Comparison of ENCODE assay signal across 41 cellular contexts in the genomic region with DNA sequence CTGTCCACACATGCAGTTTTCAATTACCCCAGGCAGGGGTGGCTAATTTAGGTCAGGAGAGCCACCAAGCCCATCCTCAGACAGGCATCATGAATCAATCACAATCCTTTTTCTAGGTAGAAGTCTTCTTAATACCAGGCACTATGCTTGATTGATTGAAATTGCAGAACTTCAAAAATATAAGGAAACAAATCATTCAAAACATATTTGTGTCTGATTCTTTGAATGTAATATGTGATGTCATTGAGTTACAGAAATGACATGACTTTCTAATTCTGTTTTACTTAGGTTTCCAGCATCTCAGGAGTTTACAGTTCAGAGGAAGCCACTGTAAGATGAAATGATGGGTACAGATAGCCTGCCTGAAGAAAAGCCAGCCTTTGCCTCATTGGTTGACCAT. TPM values are rescaled to one million over a fixed set of nuclear protein-coding genes. Genes with fewer than 3 reads are reported as not detected.
"Had no signal": no experiment of that assay in that cellular context is flagged by ENCODE, and none has a peak within 500 bp of the region (broad histone marks: within the 10 kb centered on the region; RNA-seq: fewer than 3 reads in every experiment).

No MANE protein-coding gene starts in this region.

- H3K4me3 ChIP-seq: adrenal gland, ascending aorta, body of pancreas, breast epithelium, cardiac muscle cell had no signal

- H3K9me3 ChIP-seq: adrenal gland, ascending aorta, body of pancreas, breast epithelium had no signal

- H3K36me3 Mint-ChIP-seq: activated naive CD4-positive, alpha-beta T cell treated with anti-CD3 and anti-CD28 coated beads, Interleukin-2, amount 10 ng/mL, durations not matched to agents 7 days and 5 days; activated naive CD8-positive, alpha-beta T cell; activated naive CD8-positive, alpha-beta T cell treated with anti-CD3 and anti-CD28 coated beads for 36 hours; activated naive CD8-positive, alpha-beta T cell treated with anti-CD3 and anti-CD28 coated beads, Interleukin-2, amount 10 ng/mL, durations not matched to agents 7 days and 5 days had no signal

- H3K9me3 Mint-ChIP-seq: activated naive CD4-positive, alpha-beta T cell treated with anti-CD3 and anti-CD28 coated beads for 36 hours; activated naive CD4-positive, alpha-beta T cell treated with anti-CD3 and anti-CD28 coated beads, Interleukin-2, amount 10 ng/mL, durations not matched to agents 7 days and 5 days; activated naive CD4-positive, alpha-beta T cell treated with anti-CD3 and anti-CD28 coated beads, Interleukin-2, amount 50 U/mL, for 24 hours; activated naive CD4-positive, alpha-beta T cell treated with anti-CD3 and anti-CD28 coated beads, Interleukin-2, amount 50 U/mL, for 72 hours; activated naive CD8-positive, alpha-beta T cell treated with anti-CD3 and anti-CD28 coated beads for 36 hours; activated naive CD8-positive, alpha-beta T cell treated with anti-CD3 and anti-CD28 coated beads, Interleukin-2, amount 10 ng/mL, durations not matched to agents 7 days and 5 days; activated naive CD8-positive, alpha-beta T cell treated with anti-CD3 and anti-CD28 coated beads, Interleukin-2, amount 50 U/mL, for 24 hours; activated T-cell treated with anti-CD3 and anti-CD28 coated beads, Interleukin-2, amount 50 U/mL, for 24 hours; activated T-cell treated with anti-CD3 and anti-CD28 coated beads, Interleukin-2, amount 50 U/mL, for 4 hours; activated T-cell treated with anti-CD3 and anti-CD28 coated beads, Interleukin-2, amount 50 U/mL, for 72 hours; activated T-helper 1 cell treated with anti-CD3 and anti-CD28 coated beads, Interleukin-12 subunit alpha, Interleukin-12 subunit beta, Interleukin-2, Interleukin-4 antibody, amounts not matched to agents 30 ng/mL and 10 ng/mL and 1 ng/mL, durations not matched to agents 14 hours and 24 hours and 36 hours; activated T-helper 17 cell treated with anti-CD3 and anti-CD28 coated beads, Interleukin-2, amount 50 U/mL, for 72 hours; activated T-helper 2 cell treated with anti-CD3 and anti-CD28 coated beads, Interferon-gamma antibody, Interleukin-2, Interleukin-4, amounts not matched to agents 10 μg/mL and 5 μg/mL and 100 μg/mL, durations not matched to agents 14 hours and 24 hours and 36 hours; brain; central memory CD8-positive, alpha-beta T cell had no signal

- H3K4me1 Mint-ChIP-seq: activated naive CD4-positive, alpha-beta T cell treated with anti-CD3 and anti-CD28 coated beads, Interleukin-2, amount 10 ng/mL, durations not matched to agents 7 days and 5 days; activated naive CD4-positive, alpha-beta T cell treated with anti-CD3 and anti-CD28 coated beads, Interleukin-2, amount 50 U/mL, for 24 hours; activated naive CD8-positive, alpha-beta T cell treated with anti-CD3 and anti-CD28 coated beads for 36 hours; activated naive CD8-positive, alpha-beta T cell treated with anti-CD3 and anti-CD28 coated beads, Interleukin-2, amount 10 ng/mL, durations not matched to agents 7 days and 5 days; activated naive CD8-positive, alpha-beta T cell treated with anti-CD3 and anti-CD28 coated beads, Interleukin-2, amount 50 U/mL, for 24 hours; activated T-helper 17 cell treated with anti-CD3 and anti-CD28 coated beads, Interleukin-2, amount 50 U/mL, for 72 hours; brain; central memory CD8-positive, alpha-beta T cell had no signal

- H3K27ac ChIP-seq: adrenal gland, ascending aorta, body of pancreas, brain microvascular endothelial cell, breast epithelium, cardiac muscle cell had no signal

- H3K4me1 ChIP-seq: adrenal gland, ascending aorta, body of pancreas, breast epithelium had no signal

- H3K27me3 ChIP-seq: adrenal gland, ascending aorta, body of pancreas, brain microvascular endothelial cell, breast epithelium, cardiac muscle cell had no signal

- H3K36me3 ChIP-seq: adrenal gland, ascending aorta, brain microvascular endothelial cell, breast epithelium had no signal

- H3K4me3 Mint-ChIP-seq: activated naive CD4-positive, alpha-beta T cell treated with anti-CD3 and anti-CD28 coated beads for 36 hours; activated naive CD4-positive, alpha-beta T cell treated with anti-CD3 and anti-CD28 coated beads, Interleukin-2, amount 10 ng/mL, durations not matched to agents 7 days and 5 days; activated naive CD4-positive, alpha-beta T cell treated with anti-CD3 and anti-CD28 coated beads, Interleukin-2, amount 50 U/mL, for 24 hours; activated naive CD8-positive, alpha-beta T cell; activated naive CD8-positive, alpha-beta T cell treated with anti-CD3 and anti-CD28 coated beads for 36 hours; activated naive CD8-positive, alpha-beta T cell treated with anti-CD3 and anti-CD28 coated beads, Interleukin-2, amount 10 ng/mL, durations not matched to agents 7 days and 5 days; activated naive CD8-positive, alpha-beta T cell treated with anti-CD3 and anti-CD28 coated beads, Interleukin-2, amount 50 U/mL, for 24 hours; activated T-cell treated with anti-CD3 and anti-CD28 coated beads, Interleukin-2, amount 50 U/mL, for 24 hours; activated T-cell treated with anti-CD3 and anti-CD28 coated beads, Interleukin-2, amount 50 U/mL, for 4 hours; activated T-cell treated with anti-CD3 and anti-CD28 coated beads, Interleukin-2, amount 50 U/mL, for 72 hours; activated T-helper 1 cell treated with anti-CD3 and anti-CD28 coated beads, Interleukin-12 subunit alpha, Interleukin-12 subunit beta, Interleukin-2, Interleukin-4 antibody, amounts not matched to agents 30 ng/mL and 10 ng/mL and 1 ng/mL, durations not matched to agents 14 hours and 24 hours and 36 hours; activated T-helper 17 cell treated with anti-CD3 and anti-CD28 coated beads, Interleukin-2, amount 50 U/mL, for 72 hours; brain; central memory CD8-positive, alpha-beta T cell had no signal

- DNase-seq: activated effector memory CD4-positive, alpha-beta T cell treated with anti-CD3 and anti-CD28 coated beads, Interleukin-2, amount 50 U/mL, for 16 hours; activated effector memory CD4-positive, alpha-beta T cell treated with Interleukin-2 at 50 U/mL for 16 hours; activated gamma-delta T cell; activated gamma-delta T cell treated with Interleukin-2 at 50 U/mL for 16 hours; activated naive CD4-positive, alpha-beta T cell; activated naive CD4-positive, alpha-beta T cell treated with anti-CD3 and anti-CD28 coated beads for 36 hours; activated naive CD4-positive, alpha-beta T cell treated with anti-CD3 and anti-CD28 coated beads, Interleukin-2, amount 10 ng/mL, durations not matched to agents 7 days and 5 days; activated naive CD4-positive, alpha-beta T cell treated with anti-CD3 and anti-CD28 coated beads, Interleukin-2, amount 50 U/mL, for 16 hours; activated naive CD4-positive, alpha-beta T cell treated with Interleukin-2 at 50 U/mL for 16 hours; activated naive CD8-positive, alpha-beta T cell treated with anti-CD3 and anti-CD28 coated beads for 36 hours; activated naive CD8-positive, alpha-beta T cell treated with anti-CD3 and anti-CD28 coated beads, Interleukin-2, amount 10 ng/mL, durations not matched to agents 7 days and 5 days; activated naive CD8-positive, alpha-beta T cell treated with anti-CD3 and anti-CD28 coated beads, Interleukin-2, amount 50 U/mL, for 24 hours; activated T-cell treated with anti-CD3 and anti-CD28 coated beads, Interleukin-2, amount 50 U/mL, for 1 hour; activated T-cell treated with anti-CD3 and anti-CD28 coated beads, Interleukin-2, amount 50 U/mL, for 24 hours; activated T-cell treated with anti-CD3 and anti-CD28 coated beads, Interleukin-2, amount 50 U/mL, for 4 hours; activated T-cell treated with anti-CD3 and anti-CD28 coated beads, Interleukin-2, amount 50 U/mL, for 48 hours; activated T-cell treated with anti-CD3 and anti-CD28 coated beads, Interleukin-2, amount 50 U/mL, for 72 hours; adrenal gland; amniotic stem cell; amygdala; anterior cingulate cortex; aorta; body of pancreas; brain microvascular endothelial cell; caudate nucleus; central memory CD4-positive, alpha-beta T cell; cerebellar nuclear complex had no signal

- H3K27me3 Mint-ChIP-seq: brain had no signal

- H3K27ac Mint-ChIP-seq: activated naive CD4-positive, alpha-beta T cell treated with anti-CD3 and anti-CD28 coated beads for 36 hours; activated naive CD4-positive, alpha-beta T cell treated with anti-CD3 and anti-CD28 coated beads, Interleukin-2, amount 10 ng/mL, durations not matched to agents 7 days and 5 days; activated naive CD4-positive, alpha-beta T cell treated with anti-CD3 and anti-CD28 coated beads, Interleukin-2, amount 50 U/mL, for 24 hours; activated naive CD4-positive, alpha-beta T cell treated with anti-CD3 and anti-CD28 coated beads, Interleukin-2, amount 50 U/mL, for 72 hours; activated naive CD8-positive, alpha-beta T cell; activated naive CD8-positive, alpha-beta T cell treated with anti-CD3 and anti-CD28 coated beads for 36 hours; activated naive CD8-positive, alpha-beta T cell treated with anti-CD3 and anti-CD28 coated beads, Interleukin-2, amount 10 ng/mL, durations not matched to agents 7 days and 5 days; activated naive CD8-positive, alpha-beta T cell treated with anti-CD3 and anti-CD28 coated beads, Interleukin-2, amount 50 U/mL, for 24 hours; activated T-cell treated with anti-CD3 and anti-CD28 coated beads, Interleukin-2, amount 50 U/mL, for 24 hours; activated T-cell treated with anti-CD3 and anti-CD28 coated beads, Interleukin-2, amount 50 U/mL, for 72 hours; activated T-helper 1 cell treated with anti-CD3 and anti-CD28 coated beads, Interleukin-12 subunit alpha, Interleukin-12 subunit beta, Interleukin-2, Interleukin-4 antibody, amounts not matched to agents 30 ng/mL and 10 ng/mL and 1 ng/mL, durations not matched to agents 14 hours and 24 hours and 36 hours; activated T-helper 17 cell treated with anti-CD3 and anti-CD28 coated beads, Interleukin-2, amount 50 U/mL, for 72 hours; activated T-helper 2 cell treated with anti-CD3 and anti-CD28 coated beads, Interferon-gamma antibody, Interleukin-2, Interleukin-4, amounts not matched to agents 10 μg/mL and 5 μg/mL and 100 μg/mL, durations not matched to agents 14 hours and 24 hours and 36 hours; brain had no signal

RNA-seq across cellular contexts. Expression of a gene that starts 26.7 kb away (rescaled TPM):
- total RNA-seq: activated naive CD4-positive, alpha-beta T cell treated with anti-CD3 and anti-CD28 coated beads for 36 hours; activated naive CD8-positive, alpha-beta T cell treated with anti-CD3 and anti-CD28 coated beads, Interleukin-2, amount 10 ng/mL, durations not matched to agents 7 days and 5 days; activated T-cell treated with anti-CD3 and anti-CD28 coated beads, Interleukin-2, amount 50 U/mL, for 4 hours; activated T-cell treated with anti-CD3 and anti-CD28 coated beads, Interleukin-2, amount 50 U/mL, for 72 hours; activated T-helper 1 cell treated with anti-CD3 and anti-CD28 coated beads, Interleukin-12 subunit alpha, Interleukin-12 subunit beta, Interleukin-2, Interleukin-4 antibody, amounts not matched to agents 30 ng/mL and 10 ng/mL and 1 ng/mL, durations not matched to agents 14 hours and 24 hours and 36 hours; activated T-helper 17 cell treated with anti-CD3 and anti-CD28 coated beads, Interleukin-2, amount 50 U/mL, for 72 hours; activated T-helper 2 cell treated with anti-CD3 and anti-CD28 coated beads, Interferon-gamma antibody, Interleukin-2, Interleukin-4, amounts not matched to agents 10 μg/mL and 5 μg/mL and 100 μg/mL, durations not matched to agents 14 hours and 24 hours and 36 hours; ascending aorta; astrocyte; bronchial epithelial cell; chondrocyte had no signal
